ENCODE assay signal across 13 cellular contexts in genomic region chrX:147602297-147602696, GRCh38.
DNase-seq lines count a peak whose midpoint lies in the region; ATAC-seq and TF ChIP-seq lines count a peak whose summit lies in the region.
"Had no signal": no experiment of that assay in that cellular context is flagged by ENCODE, and none has a peak within 500 bp of the region (broad histone marks: within the 10 kb centered on the region; RNA-seq: fewer than 3 reads in every experiment).

No MANE protein-coding gene starts in this region.

- no peaks in the 10 kb centered on the region for H3K9me2 ChIP-seq in neural cell (ENCODE audit: insufficient read depth, low read length)

- H2AFZ ChIP-seq in neural cell (ENCODE audit: low read depth, low read length) = no peak overlapping the region

- no peaks in the 10 kb centered on the region for H4K20me1 ChIP-seq in neural cell (ENCODE audit: insufficient read depth)

- no peak overlapping the region for H3K9ac ChIP-seq in neural cell (ENCODE audit: low read length)

- TF ChIP-seq EP300 in neural cell (conservative IDR thresholded peaks at IDR 0.05; ENCODE audit: poor library complexity, severe bottlenecking) = no peak

- no peak overlapping the region for H3K4me2 ChIP-seq in neural cell (ENCODE audit: low read length)
- H3K4me2 ChIP-seq: smooth muscle cell had no signal

- TF ChIP-seq CTCF in RWPE2 (IDR thresholded peaks at IDR 0.05; ENCODE audit: poor library complexity, severe bottlenecking) (peak; percentile 9), neural cell (IDR thresholded peaks at IDR 0.05; ENCODE audit: poor library complexity, severe bottlenecking) (peak; percentile 46)

- H3K27me3 ChIP-seq in RWPE2 (ENCODE audit: insufficient read depth, poor library complexity, severe bottlenecking) (no peaks in the 10 kb centered on the region), neural cell (ENCODE audit: insufficient read depth, low read depth, low read length) (no peaks in the 10 kb centered on the region)
- H3K27me3 ChIP-seq: adrenal gland had no signal

- H3K36me3 ChIP-seq in RWPE2 (ENCODE audit: low read depth) (no peaks in the 10 kb centered on the region), neural cell (ENCODE audit: insufficient read depth, low read length) (no peaks in the 10 kb centered on the region)
- H3K36me3 ChIP-seq: adrenal gland had no signal

- peak; percentile 1 for DNase-seq in NCI-H1694 treated with DMSO at 0.1 percent for 48 hours (lab: John Stamatoyannopoulos, UW)
- no peak for DNase-seq in NCI-H1694 (lab: John Stamatoyannopoulos, UW)
- peak; percentile 4 for DNase-seq in LHCN-M2 (ENCODE audit: low read depth)
- DNase-seq in RWPE2 (ENCODE audit: low spot score) = no peak
- no peak for DNase-seq in MV-4-11 (lab: John Stamatoyannopoulos, UW)
- no peak for DNase-seq in activated CD4-positive, CD25-positive, alpha-beta regulatory T cell (lab: John Stamatoyannopoulos, UW)
- no peak for DNase-seq in C1 segment of cervical spinal cord (lab: John Stamatoyannopoulos, UW)
- DNase-seq: activated CD4-positive, alpha-beta T cell treated with anti-CD3 and anti-CD28 coated beads, Interleukin-2, amount 10 ng/mL, durations not matched to agents 7 days and 5 days; activated T-cell treated with anti-CD3 and anti-CD28 coated beads, Interleukin-2, amount 50 U/mL, for 4 hours; DMS79 treated with DMSO at 0.1 percent for 48 hours had no signal

- no peaks in the 10 kb centered on the region for H3F3A ChIP-seq in neural cell (ENCODE audit: insufficient read depth, low read length, poor library complexity, severe bottlenecking)

- H3K27ac ChIP-seq in RWPE2 (ENCODE audit: poor library complexity, severe bottlenecking) = no peak overlapping the region
- H3K27ac ChIP-seq in neural cell (ENCODE audit: low read length) = no peak overlapping the region
- H3K27ac ChIP-seq: adrenal gland had no signal

- TF ChIP-seq RAD21 in neural cell (conservative IDR thresholded peaks at IDR 0.05) = peak; percentile 38

- no peaks in the 10 kb centered on the region for H3K79me2 ChIP-seq in neural cell (replicated peaks; ENCODE audit: insufficient read depth, low read length)

- ATAC-seq in RWPE2 (ENCODE audit: low read depth) = no peak; the same call in 2 of the 3 replicates
- ATAC-seq: activated T-cell treated with anti-CD3 and anti-CD28 coated beads, Interleukin-2, amount 50 U/mL, for 4 hours had no signal

- H3K9me3 ChIP-seq in RWPE2 (ENCODE audit: severe bottlenecking) = no peaks in the 10 kb centered on the region
- H3K9me3 ChIP-seq in neural cell (ENCODE audit: low read length) = no peaks in the 10 kb centered on the region
- H3K9me3 ChIP-seq: adrenal gland had no signal

- H3K4me1 ChIP-seq in RWPE2 (ENCODE audit: insufficient read depth, poor library complexity, severe bottlenecking) = no peaks in the 10 kb centered on the region
- H3K4me1 ChIP-seq: adrenal gland had no signal

- H3K4me3 ChIP-seq in RWPE2 (ENCODE audit: severe bottlenecking) (no peak overlapping the region), neural cell (ENCODE audit: low read length) (no peak overlapping the region)
- H3K4me3 ChIP-seq: adrenal gland, smooth muscle cell had no signal

TF ChIP-seq in neural cell, 6 proteins besides CTCF, POLR2A, EP300 and RAD21:
- TF ChIP-seq SMC3 (conservative IDR thresholded peaks at IDR 0.05; ENCODE audit: poor library complexity) (peak; percentile 30), MXI1 (conservative IDR thresholded peaks at IDR 0.05; ENCODE audit: poor library complexity, severe bottlenecking) (no peak)

Comparison
In these comparisons a context has a peak if more than half of its experiments do, and no peak if none do; other contexts are left out.
1. DNase-seq: peak in NCI-H1694 treated with DMSO at 0.1 percent for 48 hours (single experiment) and LHCN-M2 (single experiment); none in NCI-H1694 (single experiment), RWPE2 (single experiment), MV-4-11 (single experiment), activated CD4-positive, CD25-positive, alpha-beta regulatory T cell (0 of 4) and C1 segment of cervical spinal cord (0 of 14).